Comparison of ENCODE assay signal across 17 cellular contexts in genomic region chr20:30485331-30486102, GRCh38.
DNase-seq lines count a peak whose midpoint lies in the region; ATAC-seq, FAIRE-seq and TF ChIP-seq lines count a peak whose summit lies in the region.
"Had no signal": no experiment of that assay in that cellular context is flagged by ENCODE, and none has a peak within 500 bp of the region (broad histone marks: within the 10 kb centered on the region; RNA-seq: fewer than 3 reads in every experiment).

No MANE protein-coding gene starts in this region.

- ATAC-seq in HG03196 (IDR thresholded peaks at IDR 0.05; ENCODE audit: unreplicated experiment) (no peak), HG03159 (IDR thresholded peaks at IDR 0.05; ENCODE audit: unreplicated experiment) (no peak)
- ATAC-seq: GM23338, HepG2, Panc1, Right ventricle myocardium inferior had no signal

- peaks cover 4 to 35% (median 21%) of the 10 kb centered on the region in 3 donors for H3K27me3 ChIP-seq in sigmoid colon

- no peak for TF ChIP-seq POLR2A in sigmoid colon (IDR thresholded peaks at IDR 0.05)

- H3K4me3 ChIP-seq in sigmoid colon, result no peak overlapping the region
- H3K4me3 ChIP-seq: GM23338 had no signal

- no peak for TF ChIP-seq EP300 in sigmoid colon (IDR thresholded peaks at IDR 0.05)

- H3K9me3 ChIP-seq in sigmoid colon, result peaks cover 0 to 15% (median 4%) of the 10 kb centered on the region in 4 donors

- FAIRE-seq in D721Med (lab: Jason Lieb, UNC), result no peak
- FAIRE-seq: HepG2 had no signal

- no peak overlapping the region for H3K27ac ChIP-seq in sigmoid colon

- no peaks in the 10 kb centered on the region for H3K36me3 ChIP-seq in sigmoid colon

- intact Hi-C loops in sigmoid colon (cut with DNase I), result no loop called here

- H3K4me1 ChIP-seq in sigmoid colon, result peaks cover 0 to 12% (median 0%) of the 10 kb centered on the region in 4 donors

- 95 to 96% methylated on average over 50 of the region's 50 CpGs for WGBS in sigmoid colon, 2 donors

- TF ChIP-seq CTCF in GM13977 (IDR thresholded peaks at IDR 0.05; ENCODE audit: extremely low read depth, insufficient read depth, missing control alignments) (no peak), sigmoid colon (IDR thresholded peaks at IDR 0.05) (no peak), D721Med (IDR thresholded peaks at IDR 0.05; ENCODE audit: insufficient read depth, missing control alignments) (no peak)

- in situ Hi-C loops in GM13977 (cut with MboI; ENCODE audit: low pct_unique_long_range_greater_than_20kb, low sequenced_read_pairs, unreplicated experiment), result no loop called here

- DNase-seq in D341Med (ENCODE audit: low spot score) (peak; percentile 21), GM13977 (ENCODE audit: low spot score) (peak; percentile 17), iPS-NIHi11 (ENCODE audit: low spot score) (peak; percentile 4), sigmoid colon (peak; percentile 40), D721Med (ENCODE audit: insufficient read length, low spot score) (no peak)
- DNase-seq: ACHN; CD4-positive, alpha-beta T cell; KG1; NCI-H1092 treated with DMSO at 0.1 percent for 48 hours; NCI-H2081 treated with DMSO at 0.1 percent for 48 hours; NCI-H510A treated with DMSO at 0.1 percent for 48 hours had no signal
